In the genomic region with DNA sequence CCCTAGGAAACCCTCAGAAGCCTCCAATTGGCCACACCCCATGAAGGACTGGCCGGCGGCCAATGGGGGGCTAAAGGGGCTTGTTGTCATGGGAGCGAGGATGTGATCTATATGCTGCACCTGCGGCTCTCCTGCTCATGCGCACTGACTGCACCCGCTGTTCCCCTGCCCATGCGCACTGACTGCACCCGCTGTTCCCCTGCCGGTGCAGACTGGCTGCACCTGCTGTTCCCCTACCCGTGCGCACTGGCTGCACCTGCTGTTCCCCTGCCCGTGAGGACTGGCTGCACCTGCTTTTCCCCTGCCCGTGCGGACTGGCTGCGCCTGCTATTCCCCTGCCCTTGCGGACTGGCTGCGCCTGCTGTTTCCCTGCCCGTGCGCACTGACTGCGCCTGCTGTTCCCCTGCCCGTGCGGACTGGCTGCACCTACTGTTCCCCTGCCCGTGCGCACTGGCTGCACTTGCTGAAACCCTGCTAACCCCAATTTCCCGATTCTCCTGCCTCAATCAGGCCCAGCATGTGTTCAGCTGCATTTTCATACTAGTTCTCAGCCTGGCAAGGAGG, we compare ENCODE assay signal across 8 cellular contexts. TPM values are rescaled to one million over a fixed set of nuclear protein-coding genes. Genes with fewer than 3 reads are reported as not detected.
DNase-seq lines count a peak whose midpoint lies in the region; ATAC-seq and FAIRE-seq lines count a peak whose summit lies in the region.

No MANE protein-coding gene starts in this region.

- FAIRE-seq in GM18507 (lab: Jason Lieb, UNC): peak; percentile 75

- H3K9me3 Mint-ChIP-seq in dendritic cell treated with granulocyte-macrophage colony-stimulating factor and Interleukin-4, amounts not matched to agents 40 ng/mL and 50 ng/mL, for 4 days: no peaks in the 10 kb centered on the region
- no peaks in the 10 kb centered on the region for H3K9me3 Mint-ChIP-seq in natural killer cell treated with Interleukin-12 subunit alpha and Interleukin-12 subunit beta and Interleukin-15 and Interleukin-18, amount 100 ng/mL, for 72 hours

- DNase-seq in GM18507 (ENCODE audit: extremely low spot score, insufficient read length, low read depth) (peak; percentile 73), NCI-H2029 (lab: John Stamatoyannopoulos, UW) (peak; percentile 95), superior temporal gyrus (ENCODE audit: extremely low spot score) (peak; percentile 65), OCI-M1 (lab: John Stamatoyannopoulos, UW) (no peak)
- peak; percentile 24 to 50 for DNase-seq in activated CD4-positive, alpha-beta T cell treated with anti-CD3 and anti-CD28 coated beads for 24 hours (ENCODE audit: low read depth in 2 of 2)
- peak; percentile 64 for DNase-seq in natural killer cell treated with Interleukin-12 subunit alpha and Interleukin-12 subunit beta and Interleukin-15 and Interleukin-18, amount 100 ng/mL, for 72 hours (ENCODE audit: low spot score)

- H3K27me3 Mint-ChIP-seq in dendritic cell treated with granulocyte-macrophage colony-stimulating factor and Interleukin-4, amounts not matched to agents 40 ng/mL and 50 ng/mL, for 4 days: peaks cover 41% of the 10 kb centered on the region
- peaks cover 8 to 17% of the 10 kb centered on the region in 2 donors for H3K27me3 Mint-ChIP-seq in natural killer cell treated with Interleukin-12 subunit alpha and Interleukin-12 subunit beta and Interleukin-15 and Interleukin-18, amount 100 ng/mL, for 72 hours

- no peak overlapping the region for H3K27ac Mint-ChIP-seq in dendritic cell treated with granulocyte-macrophage colony-stimulating factor and Interleukin-4, amounts not matched to agents 40 ng/mL and 50 ng/mL, for 4 days
- no peak overlapping the region for H3K27ac Mint-ChIP-seq in natural killer cell treated with Interleukin-12 subunit alpha and Interleukin-12 subunit beta and Interleukin-15 and Interleukin-18, amount 100 ng/mL, for 72 hours

- no peaks in the 10 kb centered on the region for H3K36me3 Mint-ChIP-seq in dendritic cell treated with granulocyte-macrophage colony-stimulating factor and Interleukin-4, amounts not matched to agents 40 ng/mL and 50 ng/mL, for 4 days (ENCODE audit: low read depth)
- no peaks in the 10 kb centered on the region for H3K36me3 Mint-ChIP-seq in natural killer cell treated with Interleukin-12 subunit alpha and Interleukin-12 subunit beta and Interleukin-15 and Interleukin-18, amount 100 ng/mL, for 72 hours

- intact Hi-C loops in dendritic cell treated with granulocyte-macrophage colony-stimulating factor and Interleukin-4, amounts not matched to agents 40 ng/mL and 50 ng/mL, for 4 days (cut with micrococcal nuclease): no loop called here

- peak; percentile 92 for ATAC-seq in HG02885 (IDR thresholded peaks at IDR 0.05; ENCODE audit: poor library complexity, unreplicated experiment)
- ATAC-seq in natural killer cell treated with Interleukin-12 subunit alpha and Interleukin-12 subunit beta and Interleukin-15 and Interleukin-18, amount 100 ng/mL, for 72 hours: peak; percentile 67 to 74

- H3K4me1 Mint-ChIP-seq in dendritic cell treated with granulocyte-macrophage colony-stimulating factor and Interleukin-4, amounts not matched to agents 40 ng/mL and 50 ng/mL, for 4 days (ENCODE audit: low read depth): peaks cover 26% of the 10 kb centered on the region
- H3K4me1 Mint-ChIP-seq in natural killer cell treated with Interleukin-12 subunit alpha and Interleukin-12 subunit beta and Interleukin-15 and Interleukin-18, amount 100 ng/mL, for 72 hours (ENCODE audit: low read depth in 2 of 2): peaks cover 0 to 4% of the 10 kb centered on the region in 2 donors

- H3K4me3 Mint-ChIP-seq in dendritic cell treated with granulocyte-macrophage colony-stimulating factor and Interleukin-4, amounts not matched to agents 40 ng/mL and 50 ng/mL, for 4 days: peak overlapping the region; percentile 79
- H3K4me3 Mint-ChIP-seq in natural killer cell treated with Interleukin-12 subunit alpha and Interleukin-12 subunit beta and Interleukin-15 and Interleukin-18, amount 100 ng/mL, for 72 hours: peak overlapping the region; percentile 41

RNA-seq across cellular contexts. Expression of gene MCCC1, which starts 16.8 kb away (rescaled TPM):
- 10 to 100 TPM; 31.5 to 34.0 TPM for total RNA-seq in natural killer cell treated with Interleukin-12 subunit alpha and Interleukin-12 subunit beta and Interleukin-15 and Interleukin-18, amount 100 ng/mL, for 72 hours

RNA-seq across cellular contexts. Expression of gene LAMP3, which starts 46.4 kb away (rescaled TPM):
- under 1 TPM; 0.36 to 0.70 TPM for total RNA-seq in natural killer cell treated with Interleukin-12 subunit alpha and Interleukin-12 subunit beta and Interleukin-15 and Interleukin-18, amount 100 ng/mL, for 72 hours
